Comparison of ENCODE assay signal across 9 cellular contexts in genomic region chr1:185693654-185694053, GRCh38. TPM values are rescaled to one million over a fixed set of nuclear protein-coding genes. Genes with fewer than 3 reads are reported as not detected.
DNase-seq lines count a peak whose midpoint lies in the region; ATAC-seq and TF ChIP-seq lines count a peak whose summit lies in the region.
"Had no signal": no experiment of that assay in that cellular context is flagged by ENCODE, and none has a peak within 500 bp of the region (broad histone marks: within the 10 kb centered on the region; RNA-seq: fewer than 3 reads in every experiment).

No MANE protein-coding gene starts in this region.

- peak overlapping the region; percentile 54 for H3K4me3 Mint-ChIP-seq in activated T-helper 1 cell treated with anti-CD3 and anti-CD28 coated beads, Interleukin-12 subunit alpha, Interleukin-12 subunit beta, Interleukin-2, Interleukin-4 antibody, amounts not matched to agents 30 ng/mL and 10 ng/mL and 1 ng/mL, durations not matched to agents 14 hours and 24 hours and 36 hours

- peaks cover 9% of the 10 kb centered on the region for H3K27me3 Mint-ChIP-seq in activated T-helper 1 cell treated with anti-CD3 and anti-CD28 coated beads, Interleukin-12 subunit alpha, Interleukin-12 subunit beta, Interleukin-2, Interleukin-4 antibody, amounts not matched to agents 30 ng/mL and 10 ng/mL and 1 ng/mL, durations not matched to agents 14 hours and 24 hours and 36 hours (ENCODE audit: insufficient read depth)

- H3K27ac ChIP-seq in neutrophil: peak overlapping the region; percentile 92

- ATAC-seq in GM18909 (IDR thresholded peaks at IDR 0.05; ENCODE audit: poor library complexity, unreplicated experiment) (peak; percentile 47), HG02798 (IDR thresholded peaks at IDR 0.05; ENCODE audit: poor library complexity, unreplicated experiment) (peak; percentile 30), SK-N-SH treated with all-trans-retinoic acid at 6 μM for 48 hours (no peak)

- H3K36me3 Mint-ChIP-seq in activated T-helper 1 cell treated with anti-CD3 and anti-CD28 coated beads, Interleukin-12 subunit alpha, Interleukin-12 subunit beta, Interleukin-2, Interleukin-4 antibody, amounts not matched to agents 30 ng/mL and 10 ng/mL and 1 ng/mL, durations not matched to agents 14 hours and 24 hours and 36 hours (ENCODE audit: low read depth): peaks cover 11% of the 10 kb centered on the region

- peaks cover 20 to 25% of the 10 kb centered on the region in 2 experiments for H3K4me1 ChIP-seq in neutrophil (ENCODE audit: control insufficient read depth in 1 of 2, insufficient read depth in 1 of 2, low read depth in 1 of 2, low read length in 1 of 2)

- H3K36me3 ChIP-seq in neutrophil: no peaks in the 10 kb centered on the region

- H3K4me3 ChIP-seq in neutrophil (ENCODE audit: low read depth in 1 of 2, low read length in 1 of 2): peak overlapping the region; percentile 50 to 54

- no peaks in the 10 kb centered on the region for H3K27me3 ChIP-seq in neutrophil

- H3K27ac Mint-ChIP-seq in activated T-helper 1 cell treated with anti-CD3 and anti-CD28 coated beads, Interleukin-12 subunit alpha, Interleukin-12 subunit beta, Interleukin-2, Interleukin-4 antibody, amounts not matched to agents 30 ng/mL and 10 ng/mL and 1 ng/mL, durations not matched to agents 14 hours and 24 hours and 36 hours: peak overlapping the region; percentile 21

- no peaks in the 10 kb centered on the region for H3K9me3 ChIP-seq in neutrophil

- H3K9me3 Mint-ChIP-seq in activated T-helper 1 cell treated with anti-CD3 and anti-CD28 coated beads, Interleukin-12 subunit alpha, Interleukin-12 subunit beta, Interleukin-2, Interleukin-4 antibody, amounts not matched to agents 30 ng/mL and 10 ng/mL and 1 ng/mL, durations not matched to agents 14 hours and 24 hours and 36 hours: peaks cover 9% of the 10 kb centered on the region

- H3K4me1 Mint-ChIP-seq in activated T-helper 1 cell treated with anti-CD3 and anti-CD28 coated beads, Interleukin-12 subunit alpha, Interleukin-12 subunit beta, Interleukin-2, Interleukin-4 antibody, amounts not matched to agents 30 ng/mL and 10 ng/mL and 1 ng/mL, durations not matched to agents 14 hours and 24 hours and 36 hours (ENCODE audit: low read depth): peaks cover 12% of the 10 kb centered on the region

- TF ChIP-seq CTCF in neutrophil (IDR thresholded peaks at IDR 0.05): no peak

- intact Hi-C loops in activated T-helper 1 cell treated with anti-CD3 and anti-CD28 coated beads, Interleukin-12 subunit alpha, Interleukin-12 subunit beta, Interleukin-2, Interleukin-4 antibody, amounts not matched to agents 30 ng/mL and 10 ng/mL and 1 ng/mL, durations not matched to agents 14 hours and 24 hours and 36 hours (cut with micrococcal nuclease): no loop called here

- DNase-seq in activated T-helper 1 cell treated with anti-CD3 and anti-CD28 coated beads, Interleukin-12 subunit alpha, Interleukin-12 subunit beta, Interleukin-2, Interleukin-4 antibody, amounts not matched to agents 30 ng/mL and 10 ng/mL and 1 ng/mL, durations not matched to agents 14 hours and 24 hours and 36 hours (ENCODE audit: low spot score): no peak
- no peak for DNase-seq in HT-29 (ENCODE audit: low spot score)
- no peak for DNase-seq in GOT3 (lab: John Stamatoyannopoulos, UW)
- DNase-seq in effector CD8-positive, alpha-beta T cell (lab: John Stamatoyannopoulos, UW): no peak
- DNase-seq: occipital lobe had no signal

TF ChIP-seq in SK-N-SH treated with all-trans-retinoic acid at 6 μM for 48 hours, 23 proteins besides CTCF, POLR2A, EP300 and RAD21:
- TF ChIP-seq RARB (CRISPR knock-in tag; IDR thresholded peaks at IDR 0.05) (no peak), ISL1 (CRISPR knock-in tag; IDR thresholded peaks at IDR 0.05) (no peak), BACH2 (CRISPR knock-in tag; IDR thresholded peaks at IDR 0.05; ENCODE audit: borderline replicate concordance) (no peak), TCF4 (CRISPR knock-in tag; IDR thresholded peaks at IDR 0.05; ENCODE audit: borderline replicate concordance) (no peak), TOX (CRISPR knock-in tag; IDR thresholded peaks at IDR 0.05; ENCODE audit: borderline replicate concordance) (no peak), GLIS3 (CRISPR knock-in tag; IDR thresholded peaks at IDR 0.05) (no peak), TSHZ2 (CRISPR knock-in tag; IDR thresholded peaks at IDR 0.05) (no peak), CSDC2 (CRISPR knock-in tag; IDR thresholded peaks at IDR 0.05) (no peak), ZFP30 (CRISPR knock-in tag; IDR thresholded peaks at IDR 0.05) (no peak), PPARA (CRISPR knock-in tag; IDR thresholded peaks at IDR 0.05; ENCODE audit: borderline replicate concordance) (no peak), CREB5 (CRISPR knock-in tag; IDR thresholded peaks at IDR 0.05; ENCODE audit: low read depth) (no peak), CSRNP3 (CRISPR knock-in tag; IDR thresholded peaks at IDR 0.05) (no peak), ESRRG (CRISPR knock-in tag; IDR thresholded peaks at IDR 0.05) (no peak), ZNF8 (CRISPR knock-in tag; IDR thresholded peaks at IDR 0.05) (no peak), ZFP3 (CRISPR knock-in tag; IDR thresholded peaks at IDR 0.05) (no peak), SNAI2 (CRISPR knock-in tag; IDR thresholded peaks at IDR 0.05) (no peak)

RNA-seq across cellular contexts. Expression of gene HMCN1, which starts 40.5 kb away (rescaled TPM):
- under 0.01 TPM in 1 of 2 replicates, not detected in the other for total RNA-seq in activated T-helper 1 cell treated with anti-CD3 and anti-CD28 coated beads, Interleukin-12 subunit alpha, Interleukin-12 subunit beta, Interleukin-2, Interleukin-4 antibody, amounts not matched to agents 30 ng/mL and 10 ng/mL and 1 ng/mL, durations not matched to agents 14 hours and 24 hours and 36 hours
- total RNA-seq in HT-29 (2014; rRNA removed; shearing (Covaris generic)): 0.05 and 0.15 TPM in 2 replicates
